In the genomic region with DNA sequence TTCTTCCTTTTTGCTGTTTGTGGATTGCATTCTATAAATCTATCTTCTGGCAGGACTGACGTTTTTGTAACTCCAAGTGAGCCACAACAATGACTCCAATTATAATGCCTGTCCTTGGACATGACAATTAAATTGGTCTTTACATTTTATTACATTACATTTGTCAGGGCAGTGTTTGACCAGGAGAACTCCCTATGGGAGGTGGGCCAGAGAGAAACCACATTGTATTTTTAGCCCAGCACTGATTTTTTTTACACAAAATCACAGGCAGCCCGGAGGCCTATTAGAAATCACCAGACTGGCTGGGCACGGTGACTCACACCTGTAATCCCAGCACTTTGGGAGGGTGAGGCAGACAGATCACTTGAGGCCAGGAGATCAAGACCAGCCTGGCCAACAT, we compare ENCODE assay signal across 23 cellular contexts.
DNase-seq lines count a peak whose midpoint lies in the region; ATAC-seq and TF ChIP-seq lines count a peak whose summit lies in the region.
"Had no signal": no experiment of that assay in that cellular context is flagged by ENCODE, and none has a peak within 500 bp of the region (broad histone marks: within the 10 kb centered on the region; RNA-seq: fewer than 3 reads in every experiment).

No MANE protein-coding gene starts in this region.

- no peak overlapping the region for H3K4me3 ChIP-seq in left ventricle myocardium inferior
- no peak overlapping the region for H3K4me3 ChIP-seq in adipocyte (ENCODE audit: low read length)
- no peak overlapping the region for H3K4me3 ChIP-seq in mucosa of descending colon
- H3K4me3 ChIP-seq: A549, GM12878, lower lobe of right lung, ovary had no signal

- TF ChIP-seq CTCF in left ventricle myocardium inferior (IDR thresholded peaks at IDR 0.05; ENCODE audit: borderline replicate concordance) = no peak
- no peak for TF ChIP-seq CTCF in mucosa of descending colon (IDR thresholded peaks at IDR 0.05)

- peak overlapping the region; percentile 65 for H3K27ac ChIP-seq in left ventricle myocardium inferior (replicated peaks)
- H3K27ac ChIP-seq: A549, lower lobe of right lung had no signal

- H3K9me3 ChIP-seq in left ventricle myocardium inferior (replicated peaks) (no peaks in the 10 kb centered on the region), adipocyte (ENCODE audit: control insufficient read depth, low read length) (no peaks in the 10 kb centered on the region), mucosa of descending colon (no peaks in the 10 kb centered on the region)
- H3K9me3 ChIP-seq: A549, lower lobe of right lung, ovary had no signal

- ATAC-seq in Right ventricle myocardium superior (ENCODE audit: poor library complexity) = no peak
- peak; percentile 71 for ATAC-seq in mucosa of descending colon
- no peak for ATAC-seq in HG02981 (IDR thresholded peaks at IDR 0.05; ENCODE audit: unreplicated experiment)
- ATAC-seq: A549, GM12878, lower lobe of right lung, sciatic nerve had no signal

- no peak for DNase-seq in left ventricle myocardium inferior
- DNase-seq in Right ventricle myocardium superior = no peak
- DNase-seq in adipocyte (ENCODE audit: low read depth) = peak; percentile 35
- peak in 1 of 3 donors; percentile 17 for DNase-seq in mucosa of descending colon
- no peak for DNase-seq in NCI-H446 treated with DMSO at 0.1 percent for 48 hours (lab: John Stamatoyannopoulos, UW)
- DNase-seq in stimulated activated CD4-positive, alpha-beta T cell treated with anti-CD3 and anti-CD28 coated beads, Interleukin-2, amount 100 ng/mL, for 24 hours = no peak
- DNase-seq in dermis blood vessel endothelial cell = no peak
- DNase-seq: activated CD4-positive, alpha-beta T cell treated with anti-CD3 and anti-CD28 coated beads, Interleukin-2, amount 50 U/mL, for 1 hour; activated CD8-positive, alpha-beta memory T cell treated with anti-CD3 and anti-CD28 coated beads, Interleukin-2, amount 50 U/mL, for 4 hours; activated effector memory CD4-positive, alpha-beta T cell treated with anti-CD3 and anti-CD28 coated beads, Interleukin-2, amount 50 U/mL, for 16 hours; amniotic stem cell; C1 segment of cervical spinal cord; GF-D8; lower lobe of right lung; NCI-H2081; NCI-H524; ovary; stimulated activated CD4-positive, alpha-beta T cell treated with anti-CD3 and anti-CD28 coated beads, Interleukin-1b, Interleukin-23, amount 100 ng/mL, for 48 hours; trophoblast cell had no signal

- H3K9ac ChIP-seq in adipocyte (ENCODE audit: low read length) = no peak overlapping the region

- no peaks in the 10 kb centered on the region for H3K27me3 ChIP-seq in left ventricle myocardium inferior (ENCODE audit: low read depth)
- H3K27me3 ChIP-seq in adipocyte (replicated peaks; ENCODE audit: control insufficient read depth, insufficient read depth, low read length) = no peaks in the 10 kb centered on the region
- H3K27me3 ChIP-seq: ovary had no signal

- intact Hi-C loops in left ventricle myocardium inferior (cut with micrococcal nuclease) (no loop called here), Right ventricle myocardium superior (cut with DNase I) (no loop called here), mucosa of descending colon (cut with DNase I, micrococcal nuclease) (no loop called here)

- H3K36me3 ChIP-seq in left ventricle myocardium inferior (no peaks in the 10 kb centered on the region), adipocyte (ENCODE audit: control insufficient read depth, insufficient read depth, low read length, severe bottlenecking) (no peaks in the 10 kb centered on the region), mucosa of descending colon (ENCODE audit: low read depth) (no peaks in the 10 kb centered on the region)
- H3K36me3 ChIP-seq: lower lobe of right lung, ovary had no signal

- H3K4me1 ChIP-seq in left ventricle myocardium inferior (peaks cover 22% of the 10 kb centered on the region), adipocyte (ENCODE audit: control insufficient read depth, insufficient read depth, low read length) (peaks cover 35% of the 10 kb centered on the region), mucosa of descending colon (ENCODE audit: low read depth) (no peaks in the 10 kb centered on the region)
- H3K4me1 ChIP-seq: A549, lower lobe of right lung had no signal
